ENCODE assay signal across 27 cellular contexts in genomic region chrX:96615448-96615847, GRCh38.
"Had no signal": no experiment of that assay in that cellular context is flagged by ENCODE, and none has a peak within 500 bp of the region (broad histone marks: within the 10 kb centered on the region; RNA-seq: fewer than 3 reads in every experiment).

No MANE protein-coding gene starts in this region.

- H3K27me3 ChIP-seq: right atrium auricular region, stomach, tibial nerve, upper lobe of left lung had no signal

- H3K4me3 ChIP-seq: dorsolateral prefrontal cortex, heart right ventricle, lung, right atrium auricular region, stomach, thoracic aorta, tibial nerve, upper lobe of left lung had no signal

- H3K9ac ChIP-seq: parathyroid adenoma had no signal

- H3K79me2 ChIP-seq: parathyroid adenoma had no signal

- H3K27ac ChIP-seq: dorsolateral prefrontal cortex, epithelial cell of prostate, heart right ventricle, parathyroid adenoma, right atrium auricular region, stomach, thoracic aorta, tibial nerve, upper lobe of left lung had no signal

- FAIRE-seq: urothelium cell line had no signal

- H3K4me1 ChIP-seq: heart right ventricle, parathyroid adenoma, right atrium auricular region, stomach, tibial nerve, upper lobe of left lung had no signal

- H3K36me3 ChIP-seq: heart right ventricle, right atrium auricular region, stomach, thoracic aorta, tibial nerve, upper lobe of left lung had no signal

- H2AFZ ChIP-seq: parathyroid adenoma had no signal

- H3K9me3 ChIP-seq: heart right ventricle, right atrium auricular region, stomach, thoracic aorta, tibial nerve, upper lobe of left lung had no signal

- DNase-seq: central memory CD4-positive, alpha-beta T cell; dorsolateral prefrontal cortex; effector CD4-positive, alpha-beta T cell; foreskin melanocyte; glutamatergic neuron; heart right ventricle; hippocampal formation; islet precursor cell; natural killer cell; occipital lobe; stimulated activated CD4-positive, alpha-beta T cell treated with anti-CD3 and anti-CD28 coated beads, Interleukin-2, amount 100 ng/mL, for 24 hours; stimulated activated CD4-positive, alpha-beta T cell treated with anti-CD3 and anti-CD28 coated beads, Interleukin-4, amount 100 ng/mL, for 24 hours; stimulated activated naive CD4-positive, alpha-beta T cell treated with Interleukin-2 at 50 U/mL for 16 hours; stomach; substantia nigra; upper lobe of left lung had no signal

- ATAC-seq: esophagus mucosa; heart right ventricle; left lobe of liver; natural killer cell; sciatic nerve; stimulated activated effector memory CD8-positive, alpha-beta T cell treated with anti-CD3 and anti-CD28 coated beads, Interleukin-12 subunit alpha, Interleukin-12 subunit beta, amount 100 ng/mL, for 72 hours had no signal
